In genomic region chr22:30313527-30314385, GRCh38 we compare ENCODE assay signal across 15 cellular contexts. TPM values are rescaled to one million over a fixed set of nuclear protein-coding genes. Genes with fewer than 3 reads are reported as not detected.
A peak's percentile ranks its signal among the peaks of the same experiment; 100 is the strongest.
DNase-seq lines count a peak whose midpoint lies in the region; ATAC-seq and TF ChIP-seq lines count a peak whose summit lies in the region.
"Had no signal": no experiment of that assay in that cellular context is flagged by ENCODE, and none has a peak within 500 bp of the region (broad histone marks: within the 10 kb centered on the region; RNA-seq: fewer than 3 reads in every experiment).

No MANE protein-coding gene starts in this region.

- H3K4me1 Mint-ChIP-seq in CD4-positive, alpha-beta T cell (ENCODE audit: low read depth) = peaks cover 93% of the 10 kb centered on the region
- H3K4me1 Mint-ChIP-seq in osteocyte (ENCODE audit: unreplicated experiment) (peaks cover 34% of the 10 kb centered on the region), HFFc6 (ENCODE audit: low read depth) (peaks cover 77% of the 10 kb centered on the region)

- CTCF ChIA-PET in CD4-positive, alpha-beta T cell (lab: Charles Lee) = interaction anchor here (1.2 to 4.3 kb wide), 2 partner anchors 9 to 24 kb away, joined by 6 to 28 read pairs; partner anchors contain the start of gene CASTOR1
- CTCF ChIA-PET in mammary epithelial cell (lab: Charles Lee; ENCODE audit: low non-redundant PET) = no interaction called here

- no peaks in the 10 kb centered on the region for H3K27me3 ChIP-seq in CD4-positive, alpha-beta T cell (ENCODE audit: control insufficient read depth, insufficient read depth, low read length)
- H3K27me3 ChIP-seq in mammary epithelial cell (ENCODE audit: insufficient read depth, low read length) = no peaks in the 10 kb centered on the region
- H3K27me3 ChIP-seq: adrenal gland, heart left ventricle, right atrium auricular region had no signal

- no peaks in the 10 kb centered on the region for H3K36me3 ChIP-seq in mammary epithelial cell (ENCODE audit: insufficient read depth, low read length)
- H3K36me3 ChIP-seq: adrenal gland, right atrium auricular region had no signal

- dilution Hi-C loops in mammary epithelial cell (cut with HindIII; ENCODE audit: low sequenced_read_pairs) = no loop called here

- 63% methylated on average over 5 of the region's 8 CpGs for WGBS in mammary epithelial cell (ENCODE audit: low coverage, missing lambda C conversion rate)

- no peaks in the 10 kb centered on the region for H3K9me3 ChIP-seq in CD4-positive, alpha-beta T cell (ENCODE audit: control insufficient read depth, low read length)
- H3K9me3 ChIP-seq in mammary epithelial cell (replicated peaks; ENCODE audit: insufficient read depth, low read length) = no peaks in the 10 kb centered on the region
- H3K9me3 ChIP-seq: adrenal gland, heart left ventricle, right atrium auricular region had no signal

- in situ Hi-C loops in mammary epithelial cell (cut with MboI; ENCODE audit: low sequenced_read_pairs in 2 of 2) = no loop called here

- no peak for ATAC-seq in CD4-positive, alpha-beta T cell (ENCODE audit: poor library complexity)
- ATAC-seq in HG02763 (IDR thresholded peaks at IDR 0.05; ENCODE audit: unreplicated experiment) = no peak
- ATAC-seq: heart left ventricle, Right ventricle myocardium inferior had no signal

- intact Hi-C loops in CD4-positive, alpha-beta T cell (cut with DNase I, micrococcal nuclease) = loop anchor here in 1 of 2 experiments (2.0 kb wide), 1 partner anchor 17 kb away; no protein-coding TSS in a partner anchor
- intact Hi-C loops in mammary epithelial cell (cut with micrococcal nuclease) = no loop called here

- no peak overlapping the region for H3K4me2 ChIP-seq in mammary epithelial cell (ENCODE audit: insufficient read depth, low read depth, low read length)

- H3K27ac ChIP-seq in CD4-positive, alpha-beta T cell (ENCODE audit: low read depth, low read length) = peak overlapping the region; percentile 39
- no peak overlapping the region for H3K27ac ChIP-seq in mammary epithelial cell (ENCODE audit: insufficient read depth, low read depth, low read length)
- H3K27ac ChIP-seq: right atrium auricular region had no signal

- H3K4me3 Mint-ChIP-seq in CD4-positive, alpha-beta T cell = peak overlapping the region; percentile 14
- H3K4me3 Mint-ChIP-seq in osteocyte (ENCODE audit: unreplicated experiment) = no peak overlapping the region
- H3K4me3 Mint-ChIP-seq in HFFc6 = no peak overlapping the region

- H3K4me3 ChIP-seq in mammary epithelial cell (replicated peaks in 1 of 3; ENCODE audit: insufficient read depth in 1 of 3, low read depth in 2 of 3, low read length in 3 of 3) = no peak overlapping the region
- H3K4me3 ChIP-seq: adrenal gland, heart left ventricle, right atrium auricular region had no signal

- H2AFZ ChIP-seq in mammary epithelial cell (ENCODE audit: low read depth, low read length) = no peak overlapping the region

- H3K79me2 ChIP-seq in mammary epithelial cell (ENCODE audit: insufficient read depth, low read length) = peaks cover 87% of the 10 kb centered on the region

- H3K9me3 Mint-ChIP-seq in CD4-positive, alpha-beta T cell = no peaks in the 10 kb centered on the region
- H3K9me3 Mint-ChIP-seq in osteocyte (ENCODE audit: unreplicated experiment) (no peaks in the 10 kb centered on the region), HFFc6 (no peaks in the 10 kb centered on the region)

- no peaks in the 10 kb centered on the region for H3K27me3 Mint-ChIP-seq in CD4-positive, alpha-beta T cell
- no peaks in the 10 kb centered on the region for H3K27me3 Mint-ChIP-seq in osteocyte (ENCODE audit: unreplicated experiment)
- H3K27me3 Mint-ChIP-seq in HFFc6 (ENCODE audit: insufficient read depth) = peaks cover 3% of the 10 kb centered on the region

- H3K9ac ChIP-seq in mammary epithelial cell (ENCODE audit: insufficient read depth, low read length) = no peak overlapping the region

- peaks cover 40% of the 10 kb centered on the region for H3K36me3 Mint-ChIP-seq in CD4-positive, alpha-beta T cell (ENCODE audit: low read depth)
- H3K36me3 Mint-ChIP-seq in osteocyte (ENCODE audit: unreplicated experiment) (no peaks in the 10 kb centered on the region), HFFc6 (ENCODE audit: low read depth) (peaks cover 15% of the 10 kb centered on the region; the same call in 1 of the 2 replicates)

- TF ChIP-seq CTCF in CD4-positive, alpha-beta T cell (IDR thresholded peaks at IDR 0.05) = no peak
- TF ChIP-seq CTCF in mammary epithelial cell (conservative IDR thresholded peaks at IDR 0.05 in 1 of 2, IDR thresholded peaks at IDR 0.05 in 1 of 2; ENCODE audit: extremely low read depth in 1 of 2, insufficient read depth in 1 of 2, low read depth in 1 of 2, low read length in 2 of 2) = no peak
- TF ChIP-seq CTCF in osteocyte (IDR thresholded peaks at IDR 0.05) = no peak
- TF ChIP-seq CTCF in HFFc6 (IDR thresholded peaks at IDR 0.05) = no peak

- no TSS peak for BruUV-seq in mammary epithelial cell (replicated peaks; lab: Mats Ljungman, UMichigan)

- no peak for DNase-seq in CD4-positive, alpha-beta T cell
- DNase-seq in NCI-H226 (peak; percentile 12), mammary epithelial cell (peak; percentile 32), osteocyte (ENCODE audit: extremely low spot score, unreplicated experiment) (no peak), HFFc6 (no peak), NCI-H2227 (lab: John Stamatoyannopoulos, UW; ENCODE audit: unreplicated experiment) (no peak), cerebellar cortex (ENCODE audit: low spot score) (no peak)
- DNase-seq: adrenal gland, HCEC 1CT, heart left ventricle, NCI-H446 had no signal

- no peaks in the 10 kb centered on the region for H4K20me1 ChIP-seq in mammary epithelial cell (ENCODE audit: insufficient read depth, low read length)

- POLR2A ChIA-PET in CD4-positive, alpha-beta T cell (lab: Charles Lee) = interaction anchor here (0.5 to 6.4 kb wide), 7 partner anchors 8 to 125 kb away, joined by 3 to 66 read pairs (median 11); partner anchors contain the start of genes CASTOR1, CCDC157, SF3A1 and TBC1D10A

- peaks cover 65% of the 10 kb centered on the region for H3K4me1 ChIP-seq in mammary epithelial cell (ENCODE audit: insufficient read depth, low read length)

- H3K27ac Mint-ChIP-seq in CD4-positive, alpha-beta T cell = peak overlapping the region; percentile 84
- H3K27ac Mint-ChIP-seq in osteocyte (ENCODE audit: unreplicated experiment) (peak overlapping the region; percentile 48), HFFc6 (no peak overlapping the region)

RNA-seq across cellular contexts. Expression of gene TBC1D10A, which starts 13.0 kb away (rescaled TPM):
- total RNA-seq in CD4-positive, alpha-beta T cell = 10 to 100 TPM; 38.9 to 41.8 TPM
- total RNA-seq in mammary epithelial cell (10 to 100 TPM; 25.7 to 27.5 TPM), osteocyte (12.6 and 14.1 TPM in 2 replicates)
- polyA plus RNA-seq in mammary epithelial cell = 15.3 TPM
- 22.8 TPM for polyA minus RNA-seq in mammary epithelial cell
- total RNA-seq in HFFc6 (2021; fragmentation: NEBNext Ultra II Directional; extraction: Animal tissue kit (Norgen Biotek cat#: 25700)) = 10 to 100 TPM; 15.6 to 20.6 (median 16.7) TPM

RNA-seq across cellular contexts. Expression of gene CASTOR1, which starts 24.5 kb away (rescaled TPM):
- total RNA-seq in CD4-positive, alpha-beta T cell = 1 to 10 TPM; 7.9 to 8.8 TPM
- total RNA-seq in mammary epithelial cell (1 to 10 TPM; 8.7 to 9.7 TPM), osteocyte (11.8 and 12.2 TPM in 2 replicates)
- 6.3 TPM for polyA plus RNA-seq in mammary epithelial cell
- polyA minus RNA-seq in mammary epithelial cell = 9.4 TPM
- total RNA-seq in HFFc6 (2021; fragmentation: NEBNext Ultra II Directional; extraction: Animal tissue kit (Norgen Biotek cat#: 25700)) = 1 to 10 TPM; 4.5 to 8.1 (median 5.7) TPM

RNA-seq across cellular contexts. Expression of gene SF3A1, which starts 42.9 kb away (rescaled TPM):
- 100 to 1,000 TPM; 335 to 388 TPM for total RNA-seq in CD4-positive, alpha-beta T cell
- total RNA-seq in mammary epithelial cell (100 to 1,000 TPM in 1 of 2 donors, 10 to 100 TPM in 1; 45.0 to 163 TPM), osteocyte (170 and 187 TPM in 2 replicates)
- polyA plus RNA-seq in mammary epithelial cell = 45.2 TPM
- 645 TPM for polyA minus RNA-seq in mammary epithelial cell
- total RNA-seq in HFFc6 (2021; fragmentation: NEBNext Ultra II Directional; extraction: Animal tissue kit (Norgen Biotek cat#: 25700)) = 100 to 1,000 TPM; 166 to 197 (median 181) TPM

RNA-seq across cellular contexts. Expression of gene CCDC157, which starts 43.1 kb away (rescaled TPM):
- total RNA-seq in CD4-positive, alpha-beta T cell = 10 to 100 TPM in 1 of 2 experiments, 1 to 10 TPM in 1; 8.3 to 10.1 TPM
- 1 to 10 TPM; 1.9 to 3.2 TPM for total RNA-seq in mammary epithelial cell
- 1.6 TPM for polyA plus RNA-seq in mammary epithelial cell
- 1.9 TPM for polyA minus RNA-seq in mammary epithelial cell
- total RNA-seq in osteocyte = 2.9 and 3.7 TPM in 2 replicates
- 1 to 10 TPM; 1.4 to 1.6 (median 1.5) TPM for total RNA-seq in HFFc6 (2021; fragmentation: NEBNext Ultra II Directional; extraction: Animal tissue kit (Norgen Biotek cat#: 25700))

RNA-seq across cellular contexts. Expression of gene OSM, which starts 47.1 kb away (rescaled TPM):
- 10 to 100 TPM; 13.9 to 16.7 TPM for total RNA-seq in CD4-positive, alpha-beta T cell
- total RNA-seq in mammary epithelial cell (not detected), osteocyte (not detected in 2 replicates)
- polyA plus RNA-seq in mammary epithelial cell = not detected
- polyA minus RNA-seq in mammary epithelial cell = not detected
- total RNA-seq in HFFc6 (2021; fragmentation: NEBNext Ultra II Directional; extraction: Animal tissue kit (Norgen Biotek cat#: 25700)) = not detected
- total RNA-seq: LHCN-M2 had no signal

Comparison
In these comparisons a context has a peak if more than half of its experiments do, and no peak if none do; other contexts are left out.
1. DNase-seq: peak in NCI-H226 (single experiment) and mammary epithelial cell (single experiment); none in CD4-positive, alpha-beta T cell (0 of 10), osteocyte (single experiment), HFFc6 (single experiment), NCI-H2227 (single experiment) and cerebellar cortex (single experiment).